8 cellular contexts compared by ENCODE assay signal in the genomic region with DNA sequence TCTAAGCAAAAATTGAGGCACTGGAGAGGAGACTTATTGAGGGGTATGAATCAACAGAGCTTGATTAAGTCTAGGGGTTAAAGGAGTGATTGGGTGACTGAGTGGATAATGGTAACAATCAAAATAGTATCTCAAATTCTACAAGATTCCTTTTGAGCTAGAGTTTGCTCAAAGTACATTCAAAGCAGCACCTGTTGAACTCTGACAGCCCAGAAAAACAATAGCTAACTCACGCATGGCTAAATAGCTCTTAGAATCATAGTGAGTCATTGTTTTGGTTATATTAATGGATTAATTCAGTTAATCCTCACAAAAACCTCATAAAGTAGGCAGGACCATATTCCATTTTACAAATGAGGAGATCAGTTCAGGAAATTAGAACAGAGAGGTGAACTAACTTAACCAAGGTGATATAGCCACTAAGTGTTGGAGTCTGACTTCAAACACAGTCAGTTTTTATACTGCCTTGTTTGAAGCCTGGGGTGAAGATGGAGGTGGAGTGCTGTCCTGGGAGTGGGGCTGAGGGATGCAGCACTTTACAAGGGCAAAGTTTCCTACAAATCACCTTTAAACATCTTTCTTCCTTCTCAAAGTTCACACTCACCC. TPM values are rescaled to one million over a fixed set of nuclear protein-coding genes. Genes with fewer than 3 reads are reported as not detected.
DNase-seq lines count a peak whose midpoint lies in the region; ATAC-seq and TF ChIP-seq lines count a peak whose summit lies in the region.

No MANE protein-coding gene starts in this region.

- peaks cover 19 to 26% (median 22%) of the 10 kb centered on the region in 3 donors for H3K4me1 Mint-ChIP-seq in T-cell
- H3K4me1 Mint-ChIP-seq in natural killer cell treated with Interleukin-12 subunit alpha and Interleukin-12 subunit beta and Interleukin-15 and Interleukin-18, amount 100 ng/mL, for 72 hours (ENCODE audit: low read depth in 2 of 2) = peaks cover 12 to 17% of the 10 kb centered on the region in 2 donors

- no peak for TF ChIP-seq CTCF in esophagus muscularis mucosa (IDR thresholded peaks at IDR 0.05)

- H3K9me3 Mint-ChIP-seq in T-cell = no peaks in the 10 kb centered on the region
- H3K9me3 Mint-ChIP-seq in natural killer cell treated with Interleukin-12 subunit alpha and Interleukin-12 subunit beta and Interleukin-15 and Interleukin-18, amount 100 ng/mL, for 72 hours = no peaks in the 10 kb centered on the region

- no peaks in the 10 kb centered on the region for H3K9me3 ChIP-seq in esophagus muscularis mucosa

- POLR2A ChIA-PET in T-cell (lab: Charles Lee) = interaction anchor here in 1 of 2 donors (1.7 kb wide), 1 partner anchor 35 kb away, joined by 8 read pairs; a partner anchor contains a TSS

- intact Hi-C loops in esophagus muscularis mucosa (cut with DNase I) = no loop called here

- peak; percentile 61 to 70 for ATAC-seq in activated CD4-positive, CD25-positive, alpha-beta regulatory T cell treated with anti-CD3 and anti-CD28 coated beads, Interleukin-2, amount 50 U/mL, for 24 hours
- ATAC-seq in HG02938 (IDR thresholded peaks at IDR 0.05; ENCODE audit: unreplicated experiment) = peak; percentile 49
- ATAC-seq in T-cell (replicated peaks in 1 of 4) = peak; percentile 61 to 70 (median 70)
- no peak for ATAC-seq in natural killer cell treated with Interleukin-12 subunit alpha and Interleukin-12 subunit beta and Interleukin-15 and Interleukin-18, amount 100 ng/mL, for 72 hours

- H3K27me3 ChIP-seq in esophagus muscularis mucosa = no peaks in the 10 kb centered on the region

- CTCF ChIA-PET in T-cell (lab: Charles Lee) = interaction anchor here (0.6 to 1.4 kb wide), 3 partner anchors 14 to 137 kb away, joined by 3 to 4 read pairs (median 3); a partner anchor contains a TSS

- H3K27ac Mint-ChIP-seq in T-cell = peak overlapping the region; percentile 97 to 98
- peak overlapping the region; percentile 79 to 90 for H3K27ac Mint-ChIP-seq in natural killer cell treated with Interleukin-12 subunit alpha and Interleukin-12 subunit beta and Interleukin-15 and Interleukin-18, amount 100 ng/mL, for 72 hours

- H3K4me3 Mint-ChIP-seq in T-cell = peak overlapping the region; percentile 66 to 77 (median 73)
- H3K4me3 Mint-ChIP-seq in natural killer cell treated with Interleukin-12 subunit alpha and Interleukin-12 subunit beta and Interleukin-15 and Interleukin-18, amount 100 ng/mL, for 72 hours = peak overlapping the region; percentile 80

- H3K4me3 ChIP-seq in esophagus muscularis mucosa = no peak overlapping the region

- peaks cover 0 to 5% (median 0%) of the 10 kb centered on the region in 4 donors for H3K4me1 ChIP-seq in esophagus muscularis mucosa

- no peaks in the 10 kb centered on the region for H3K27me3 Mint-ChIP-seq in T-cell
- no peaks in the 10 kb centered on the region for H3K27me3 Mint-ChIP-seq in natural killer cell treated with Interleukin-12 subunit alpha and Interleukin-12 subunit beta and Interleukin-15 and Interleukin-18, amount 100 ng/mL, for 72 hours

- TF ChIP-seq POLR2A in esophagus muscularis mucosa (IDR thresholded peaks at IDR 0.05; ENCODE audit: low read depth) = no peak

- WGBS in esophagus muscularis mucosa = 83% methylated on average over 1 of the region's 1 CpG

- H3K36me3 Mint-ChIP-seq in T-cell = no peaks in the 10 kb centered on the region
- no peaks in the 10 kb centered on the region for H3K36me3 Mint-ChIP-seq in natural killer cell treated with Interleukin-12 subunit alpha and Interleukin-12 subunit beta and Interleukin-15 and Interleukin-18, amount 100 ng/mL, for 72 hours

- H3K36me3 ChIP-seq in esophagus muscularis mucosa = no peaks in the 10 kb centered on the region

- H3K27ac ChIP-seq in esophagus muscularis mucosa (replicated peaks in 1 of 4) = peak overlapping the region in 1 of 4 donors; percentile 18

- no peak for TF ChIP-seq EP300 in esophagus muscularis mucosa (IDR thresholded peaks at IDR 0.05)

- DNase-seq in activated CD4-positive, CD25-positive, alpha-beta regulatory T cell treated with anti-CD3 and anti-CD28 coated beads, Interleukin-2, amount 50 U/mL, for 72 hours = no peak
- DNase-seq in T-cell (peak in 1 of 34 experiments; percentile 1), esophagus muscularis mucosa (ENCODE audit: extremely low spot score) (no peak), anterior cingulate cortex (lab: John Stamatoyannopoulos, UW) (no peak), amniotic stem cell (lab: John Stamatoyannopoulos, UW) (no peak)
- no peak for DNase-seq in natural killer cell treated with Interleukin-12 subunit alpha and Interleukin-12 subunit beta and Interleukin-15 and Interleukin-18, amount 100 ng/mL, for 72 hours (ENCODE audit: low spot score)

RNA-seq across cellular contexts. Expression of a gene that starts 35.9 kb away (rescaled TPM):
- total RNA-seq in T-cell = 10 to 100 TPM; 74.2 to 91.1 (median 84.8) TPM
- total RNA-seq in natural killer cell treated with Interleukin-12 subunit alpha and Interleukin-12 subunit beta and Interleukin-15 and Interleukin-18, amount 100 ng/mL, for 72 hours = 10 to 100 TPM; 67.1 to 83.9 TPM
- 10 to 100 TPM; 35.7 to 54.2 (median 38.3) TPM for total RNA-seq in esophagus muscularis mucosa

RNA-seq across cellular contexts. Expression of a gene that starts 58.4 kb away (rescaled TPM):
- total RNA-seq in T-cell (10 to 100 TPM; 13.9 to 25.2 (median 19.7) TPM), esophagus muscularis mucosa (1 to 10 TPM; 3.8 to 5.2 (median 4.9) TPM)
- total RNA-seq in natural killer cell treated with Interleukin-12 subunit alpha and Interleukin-12 subunit beta and Interleukin-15 and Interleukin-18, amount 100 ng/mL, for 72 hours = 10 to 100 TPM in 1 of 2 donors, 1 to 10 TPM in 1; 8.0 to 10.9 TPM

Comparison
In these comparisons a context has a peak if more than half of its experiments do, and no peak if none do; other contexts are left out.
1. ATAC-seq: peak in activated CD4-positive, CD25-positive, alpha-beta regulatory T cell treated with anti-CD3 and anti-CD28 coated beads, Interleukin-2, amount 50 U/mL, for 24 hours (2 of 2), HG02938 (single experiment) and T-cell (4 of 4); none in natural killer cell treated with Interleukin-12 subunit alpha and Interleukin-12 subunit beta and Interleukin-15 and Interleukin-18, amount 100 ng/mL, for 72 hours (0 of 2).